Comparison of ENCODE assay signal across 1 cellular context in genomic region chr1:224205438-224205840, GRCh38.
TF ChIP-seq lines count a peak whose summit lies in the region.

No MANE protein-coding gene starts in this region.

TF ChIP-seq in HEK293, 187 proteins besides CTCF, POLR2A, EP300 and RAD21 (continued from another document):
- TF ChIP-seq ZIC2 (tag by site-specific recombination; IDR thresholded peaks at IDR 0.05): 0 out of 2 replicates have a peak, but pooled peaks have one; percentile 19
- TF ChIP-seq ZNF138 (tag by site-specific recombination; IDR thresholded peaks at IDR 0.05; ENCODE audit: borderline replicate concordance): no peak
- TF ChIP-seq ZNF777 (tag by site-specific recombination; IDR thresholded peaks at IDR 0.05; ENCODE audit: borderline replicate concordance): no peak
- TF ChIP-seq SP7 (tag by site-specific recombination; IDR thresholded peaks at IDR 0.05): 0 out of 2 replicates have a peak, but pooled peaks have one; percentile 36
- TF ChIP-seq PRDM1 (tag by site-specific recombination; IDR thresholded peaks at IDR 0.05): no peak
- TF ChIP-seq GLIS1 (tag by site-specific recombination; IDR thresholded peaks at IDR 0.05): peak; percentile 67
- TF ChIP-seq ZNF560 (tag by site-specific recombination; IDR thresholded peaks at IDR 0.05; ENCODE audit: borderline replicate concordance): no peak
- TF ChIP-seq ZNF19 (tag by site-specific recombination; IDR thresholded peaks at IDR 0.05; ENCODE audit: low read depth): no peak
- TF ChIP-seq, protein P1, sequence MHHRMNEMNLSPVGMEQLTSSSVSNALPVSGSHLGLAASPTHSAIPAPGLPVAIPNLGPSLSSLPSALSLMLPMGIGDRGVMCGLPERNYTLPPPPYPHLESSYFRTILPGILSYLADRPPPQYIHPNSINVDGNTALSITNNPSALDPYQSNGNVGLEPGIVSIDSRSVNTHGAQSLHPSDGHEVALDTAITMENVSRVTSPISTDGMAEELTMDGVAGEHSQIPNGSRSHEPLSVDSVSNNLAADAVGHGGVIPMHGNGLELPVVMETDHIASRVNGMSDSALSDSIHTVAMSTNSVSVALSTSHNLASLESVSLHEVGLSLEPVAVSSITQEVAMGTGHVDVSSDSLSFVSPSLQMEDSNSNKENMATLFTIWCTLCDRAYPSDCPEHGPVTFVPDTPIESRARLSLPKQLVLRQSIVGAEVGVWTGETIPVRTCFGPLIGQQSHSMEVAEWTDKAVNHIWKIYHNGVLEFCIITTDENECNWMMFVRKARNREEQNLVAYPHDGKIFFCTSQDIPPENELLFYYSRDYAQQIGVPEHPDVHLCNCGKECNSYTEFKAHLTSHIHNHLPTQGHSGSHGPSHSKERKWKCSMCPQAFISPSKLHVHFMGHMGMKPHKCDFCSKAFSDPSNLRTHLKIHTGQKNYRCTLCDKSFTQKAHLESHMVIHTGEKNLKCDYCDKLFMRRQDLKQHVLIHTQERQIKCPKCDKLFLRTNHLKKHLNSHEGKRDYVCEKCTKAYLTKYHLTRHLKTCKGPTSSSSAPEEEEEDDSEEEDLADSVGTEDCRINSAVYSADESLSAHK (tag by site-specific recombination; IDR thresholded peaks at IDR 0.05): no peak
- no peak for TF ChIP-seq ZNF266 (tag by site-specific recombination; IDR thresholded peaks at IDR 0.05; ENCODE audit: low read depth)
- TF ChIP-seq ZNF768 (tag by site-specific recombination; IDR thresholded peaks at IDR 0.05): no peak
- TF ChIP-seq ZNF792 (tag by site-specific recombination; IDR thresholded peaks at IDR 0.05): no peak
- no peak for TF ChIP-seq ZNF677 (tag by site-specific recombination; IDR thresholded peaks at IDR 0.05)
- TF ChIP-seq ZNF76 (tag by site-specific recombination; IDR thresholded peaks at IDR 0.05; ENCODE audit: borderline replicate concordance, low read depth): no peak
- no peak for TF ChIP-seq ZNF211 (tag by site-specific recombination; IDR thresholded peaks at IDR 0.05; ENCODE audit: low read depth)
- no peak for TF ChIP-seq ZNF426 (tag by site-specific recombination; IDR thresholded peaks at IDR 0.05)
- no peak for TF ChIP-seq ZNF16 (tag by site-specific recombination; IDR thresholded peaks at IDR 0.05; ENCODE audit: low read depth)
- no peak for TF ChIP-seq ZBTB6 (tag by site-specific recombination; IDR thresholded peaks at IDR 0.05)
- no peak for TF ChIP-seq IKZF3 (tag by site-specific recombination; IDR thresholded peaks at IDR 0.05)
- no peak for TF ChIP-seq ZNF140 (tag by site-specific recombination; IDR thresholded peaks at IDR 0.05)
- TF ChIP-seq, protein P2, sequence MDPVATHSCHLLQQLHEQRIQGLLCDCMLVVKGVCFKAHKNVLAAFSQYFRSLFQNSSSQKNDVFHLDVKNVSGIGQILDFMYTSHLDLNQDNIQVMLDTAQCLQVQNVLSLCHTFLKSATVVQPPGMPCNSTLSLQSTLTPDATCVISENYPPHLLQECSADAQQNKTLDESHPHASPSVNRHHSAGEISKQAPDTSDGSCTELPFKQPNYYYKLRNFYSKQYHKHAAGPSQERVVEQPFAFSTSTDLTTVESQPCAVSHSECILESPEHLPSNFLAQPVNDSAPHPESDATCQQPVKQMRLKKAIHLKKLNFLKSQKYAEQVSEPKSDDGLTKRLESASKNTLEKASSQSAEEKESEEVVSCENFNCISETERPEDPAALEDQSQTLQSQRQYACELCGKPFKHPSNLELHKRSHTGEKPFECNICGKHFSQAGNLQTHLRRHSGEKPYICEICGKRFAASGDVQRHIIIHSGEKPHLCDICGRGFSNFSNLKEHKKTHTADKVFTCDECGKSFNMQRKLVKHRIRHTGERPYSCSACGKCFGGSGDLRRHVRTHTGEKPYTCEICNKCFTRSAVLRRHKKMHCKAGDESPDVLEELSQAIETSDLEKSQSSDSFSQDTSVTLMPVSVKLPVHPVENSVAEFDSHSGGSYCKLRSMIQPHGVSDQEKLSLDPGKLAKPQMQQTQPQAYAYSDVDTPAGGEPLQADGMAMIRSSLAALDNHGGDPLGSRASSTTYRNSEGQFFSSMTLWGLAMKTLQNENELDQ (tag by site-specific recombination; IDR thresholded peaks at IDR 0.05; ENCODE audit: low read depth): no peak
- TF ChIP-seq, protein P3, sequence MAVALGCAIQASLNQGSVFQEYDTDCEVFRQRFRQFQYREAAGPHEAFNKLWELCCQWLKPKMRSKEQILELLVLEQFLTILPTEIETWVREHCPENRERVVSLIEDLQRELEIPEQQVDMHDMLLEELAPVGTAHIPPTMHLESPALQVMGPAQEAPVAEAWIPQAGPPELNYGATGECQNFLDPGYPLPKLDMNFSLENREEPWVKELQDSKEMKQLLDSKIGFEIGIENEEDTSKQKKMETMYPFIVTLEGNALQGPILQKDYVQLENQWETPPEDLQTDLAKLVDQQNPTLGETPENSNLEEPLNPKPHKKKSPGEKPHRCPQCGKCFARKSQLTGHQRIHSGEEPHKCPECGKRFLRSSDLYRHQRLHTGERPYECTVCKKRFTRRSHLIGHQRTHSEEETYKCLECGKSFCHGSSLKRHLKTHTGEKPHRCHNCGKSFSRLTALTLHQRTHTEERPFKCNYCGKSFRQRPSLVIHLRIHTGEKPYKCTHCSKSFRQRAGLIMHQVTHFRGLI (tag by site-specific recombination; IDR thresholded peaks at IDR 0.05): no peak
- peak; percentile 24; the same call in 1 of the 2 replicates for TF ChIP-seq KLF1 (tag by site-specific recombination; IDR thresholded peaks at IDR 0.05)
- TF ChIP-seq ZNF548 (tag by site-specific recombination; IDR thresholded peaks at IDR 0.05): no peak
- TF ChIP-seq, protein P4, sequence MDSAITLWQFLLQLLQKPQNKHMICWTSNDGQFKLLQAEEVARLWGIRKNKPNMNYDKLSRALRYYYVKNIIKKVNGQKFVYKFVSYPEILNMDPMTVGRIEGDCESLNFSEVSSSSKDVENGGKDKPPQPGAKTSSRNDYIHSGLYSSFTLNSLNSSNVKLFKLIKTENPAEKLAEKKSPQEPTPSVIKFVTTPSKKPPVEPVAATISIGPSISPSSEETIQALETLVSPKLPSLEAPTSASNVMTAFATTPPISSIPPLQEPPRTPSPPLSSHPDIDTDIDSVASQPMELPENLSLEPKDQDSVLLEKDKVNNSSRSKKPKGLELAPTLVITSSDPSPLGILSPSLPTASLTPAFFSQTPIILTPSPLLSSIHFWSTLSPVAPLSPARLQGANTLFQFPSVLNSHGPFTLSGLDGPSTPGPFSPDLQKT (IDR thresholded peaks at IDR 0.05; ENCODE audit: borderline replicate concordance, low read depth, low read length): no peak
- no peak for TF ChIP-seq ZBTB8A (tag by site-specific recombination; IDR thresholded peaks at IDR 0.05)
- no peak for TF ChIP-seq OSR2 (tag by site-specific recombination; IDR thresholded peaks at IDR 0.05)
- no peak for TF ChIP-seq GLI4 (tag by site-specific recombination; IDR thresholded peaks at IDR 0.05)
- no peak for TF ChIP-seq ZBTB10 (tag by site-specific recombination; IDR thresholded peaks at IDR 0.05)
- TF ChIP-seq, protein P5, sequence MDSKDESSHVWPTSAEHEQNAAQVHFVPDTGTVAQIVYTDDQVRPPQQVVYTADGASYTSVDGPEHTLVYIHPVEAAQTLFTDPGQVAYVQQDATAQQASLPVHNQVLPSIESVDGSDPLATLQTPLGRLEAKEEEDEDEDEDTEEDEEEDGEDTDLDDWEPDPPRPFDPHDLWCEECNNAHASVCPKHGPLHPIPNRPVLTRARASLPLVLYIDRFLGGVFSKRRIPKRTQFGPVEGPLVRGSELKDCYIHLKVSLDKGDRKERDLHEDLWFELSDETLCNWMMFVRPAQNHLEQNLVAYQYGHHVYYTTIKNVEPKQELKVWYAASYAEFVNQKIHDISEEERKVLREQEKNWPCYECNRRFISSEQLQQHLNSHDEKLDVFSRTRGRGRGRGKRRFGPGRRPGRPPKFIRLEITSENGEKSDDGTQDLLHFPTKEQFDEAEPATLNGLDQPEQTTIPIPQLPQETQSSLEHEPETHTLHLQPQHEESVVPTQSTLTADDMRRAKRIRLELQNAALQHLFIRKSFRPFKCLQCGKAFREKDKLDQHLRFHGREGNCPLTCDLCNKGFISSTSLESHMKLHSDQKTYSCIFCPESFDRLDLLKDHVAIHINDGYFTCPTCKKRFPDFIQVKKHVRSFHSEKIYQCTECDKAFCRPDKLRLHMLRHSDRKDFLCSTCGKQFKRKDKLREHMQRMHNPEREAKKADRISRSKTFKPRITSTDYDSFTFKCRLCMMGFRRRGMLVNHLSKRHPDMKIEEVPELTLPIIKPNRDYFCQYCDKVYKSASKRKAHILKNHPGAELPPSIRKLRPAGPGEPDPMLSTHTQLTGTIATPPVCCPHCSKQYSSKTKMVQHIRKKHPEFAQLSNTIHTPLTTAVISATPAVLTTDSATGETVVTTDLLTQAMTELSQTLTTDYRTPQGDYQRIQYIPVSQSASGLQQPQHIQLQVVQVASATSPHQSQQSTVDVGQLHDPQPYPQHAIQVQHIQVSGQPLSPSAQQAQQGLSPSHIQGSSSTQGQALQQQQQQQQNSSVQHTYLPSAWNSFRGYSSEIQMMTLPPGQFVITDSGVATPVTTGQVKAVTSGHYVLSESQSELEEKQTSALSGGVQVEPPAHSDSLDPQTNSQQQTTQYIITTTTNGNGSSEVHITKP (tag by site-specific recombination; IDR thresholded peaks at IDR 0.05): no peak
- no peak for TF ChIP-seq ZEB2 (tag by site-specific recombination; IDR thresholded peaks at IDR 0.05)
TF ChIP-seq in HEK293: peak in this region for 11.
